Comparison of ENCODE assay signal across 1 cellular context in the genomic region with DNA sequence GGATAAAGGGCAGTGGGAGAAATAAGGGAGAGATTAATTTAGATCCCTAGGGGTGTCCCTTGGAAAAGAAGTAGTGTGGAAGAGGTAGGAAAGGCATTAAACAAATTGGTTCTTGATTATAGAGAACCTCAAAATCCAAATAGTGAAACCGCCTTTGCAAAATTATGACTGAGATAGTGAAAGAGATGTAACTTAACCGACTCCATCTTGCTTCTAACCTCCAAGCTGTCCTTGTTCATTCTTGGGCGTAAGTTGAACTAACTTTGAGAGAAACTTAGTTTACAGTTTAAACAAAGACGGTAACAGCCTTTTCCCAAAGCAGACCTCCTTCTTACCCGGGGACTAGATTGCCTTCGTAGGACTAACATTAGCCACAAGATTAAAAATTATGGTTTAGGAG.
TF ChIP-seq lines count a peak whose summit lies in the region.

No MANE protein-coding gene starts in this region.

TF ChIP-seq in H1, 55 proteins besides CTCF, POLR2A, EP300 and RAD21:
- TF ChIP-seq HDAC6 (IDR thresholded peaks at IDR 0.05; ENCODE audit: low read depth, low read length) (no peak), SIX5 (IDR thresholded peaks at IDR 0.05; ENCODE audit: low read depth, low read length) (no peak), SUZ12 (IDR thresholded peaks at IDR 0.05; ENCODE audit: low read length) (no peak), TAF1 (IDR thresholded peaks at IDR 0.05; ENCODE audit: low read depth, low read length) (no peak), RFX5 (IDR thresholded peaks at IDR 0.05; ENCODE audit: borderline replicate concordance, low read depth, low read length) (no peak)
